ENCODE assay signal across 1 cellular context in genomic region chr7:139737221-139738100, GRCh38.
TF ChIP-seq lines count a peak whose summit lies in the region.

No MANE protein-coding gene starts in this region.

TF ChIP-seq in HepG2, 621 proteins besides CTCF, POLR2A, EP300 and RAD21 (continued from another document):
- 0 out of 2 replicates have a peak, but pooled peaks have one; percentile 9 for TF ChIP-seq ARID4A (CRISPR knock-in tag; IDR thresholded peaks at IDR 0.05; ENCODE audit: borderline replicate concordance)
